8 cellular contexts compared by ENCODE assay signal in the genomic region with DNA sequence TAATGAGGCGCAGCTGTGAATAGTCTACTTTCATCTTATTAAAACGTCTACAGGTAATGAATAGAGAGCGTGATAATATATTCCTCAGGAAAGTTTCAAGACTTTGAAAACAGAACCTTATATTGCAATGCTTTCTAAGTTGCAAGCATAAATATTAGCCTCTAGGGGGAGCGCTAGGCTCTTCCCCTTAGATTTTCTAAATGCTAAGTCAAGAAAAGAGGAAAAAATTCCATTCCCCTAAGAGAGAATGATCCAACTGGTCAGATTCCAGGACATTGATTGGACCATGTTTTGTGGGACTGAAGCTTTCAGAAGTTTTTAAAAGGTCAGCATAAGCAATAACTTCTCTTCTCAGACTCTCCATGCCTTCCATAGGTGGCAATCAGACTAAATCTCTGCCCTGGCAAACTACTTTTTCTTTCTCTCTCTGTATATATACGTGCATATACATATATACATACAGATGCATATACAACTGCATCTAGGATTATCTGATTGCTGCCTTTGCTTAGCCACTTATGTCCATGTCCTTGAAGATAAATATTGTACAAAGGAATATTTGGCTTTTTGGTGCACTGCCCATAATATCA.
DNase-seq lines count a peak whose midpoint lies in the region; ATAC-seq and TF ChIP-seq lines count a peak whose summit lies in the region.

No MANE protein-coding gene starts in this region.

- no peak overlapping the region for H3K4me3 Mint-ChIP-seq in activated CD8-positive, alpha-beta T cell treated with anti-CD3 and anti-CD28 coated beads, Interleukin-2, amount 10 ng/mL, durations not matched to agents 7 days and 5 days
- no peak overlapping the region for H3K4me3 Mint-ChIP-seq in glutamatergic neuron (ENCODE audit: unreplicated experiment)

- no peaks in the 10 kb centered on the region for H3K27me3 Mint-ChIP-seq in activated CD8-positive, alpha-beta T cell treated with anti-CD3 and anti-CD28 coated beads, Interleukin-2, amount 10 ng/mL, durations not matched to agents 7 days and 5 days (ENCODE audit: low read depth)
- no peaks in the 10 kb centered on the region for H3K27me3 Mint-ChIP-seq in glutamatergic neuron (ENCODE audit: unreplicated experiment)

- CTCF ChIA-PET in activated CD8-positive, alpha-beta T cell treated with anti-CD3 and anti-CD28 coated beads, Interleukin-2, amount 10 ng/mL, durations not matched to agents 7 days and 5 days (lab: Charles Lee), result interaction anchor here (0.6 to 9.9 kb wide), 27 partner anchors 9 to 482 kb away, joined by 3 to 157 read pairs (median 4); no protein-coding TSS in a partner anchor

- 20 to 22% methylated on average over 5 of the region's 5 CpGs for WGBS in sigmoid colon, 2 donors

- peaks cover 0 to 33% (median 18%) of the 10 kb centered on the region in 4 donors for H3K4me1 ChIP-seq in sigmoid colon

- H3K36me3 ChIP-seq in sigmoid colon, result no peaks in the 10 kb centered on the region

- POLR2A ChIA-PET in activated CD8-positive, alpha-beta T cell treated with anti-CD3 and anti-CD28 coated beads, Interleukin-2, amount 10 ng/mL, durations not matched to agents 7 days and 5 days (lab: Charles Lee), result no interaction called here

- H3K27ac Mint-ChIP-seq in activated CD8-positive, alpha-beta T cell treated with anti-CD3 and anti-CD28 coated beads, Interleukin-2, amount 10 ng/mL, durations not matched to agents 7 days and 5 days, result peak overlapping the region; percentile 50
- no peak overlapping the region for H3K27ac Mint-ChIP-seq in glutamatergic neuron (ENCODE audit: unreplicated experiment)

- no peaks in the 10 kb centered on the region for H3K27me3 ChIP-seq in sigmoid colon

- DNase-seq in DMS153 (lab: John Stamatoyannopoulos, UW) (peak; percentile 17), NCI-H2029 (lab: John Stamatoyannopoulos, UW) (peak; percentile 51), glutamatergic neuron (no peak), sigmoid colon (no peak), NCI-H187 (lab: John Stamatoyannopoulos, UW) (no peak)
- DNase-seq in activated CD8-positive, alpha-beta T cell treated with anti-CD3 and anti-CD28 coated beads, Interleukin-2, amount 10 ng/mL, durations not matched to agents 7 days and 5 days, result no peak

- ATAC-seq in GM19467 (IDR thresholded peaks at IDR 0.05; ENCODE audit: unreplicated experiment), result peak; percentile 55
- ATAC-seq in activated CD8-positive, alpha-beta T cell treated with anti-CD3 and anti-CD28 coated beads, Interleukin-2, amount 10 ng/mL, durations not matched to agents 7 days and 5 days, result no peak
- no peak for ATAC-seq in GM18873 (IDR thresholded peaks at IDR 0.05; ENCODE audit: low FRiP score, unreplicated experiment)

- no peaks in the 10 kb centered on the region for H3K9me3 Mint-ChIP-seq in activated CD8-positive, alpha-beta T cell treated with anti-CD3 and anti-CD28 coated beads, Interleukin-2, amount 10 ng/mL, durations not matched to agents 7 days and 5 days (ENCODE audit: insufficient read depth)
- no peaks in the 10 kb centered on the region for H3K9me3 Mint-ChIP-seq in glutamatergic neuron (ENCODE audit: unreplicated experiment)

- TF ChIP-seq EP300 in sigmoid colon (IDR thresholded peaks at IDR 0.05), result no peak

- TF ChIP-seq CTCF in glutamatergic neuron (IDR thresholded peaks at IDR 0.05; ENCODE audit: partially characterized antibody, unreplicated experiment) (peak; percentile 87), sigmoid colon (IDR thresholded peaks at IDR 0.05) (peak; percentile 8 to 90 (median 65))

- no peaks in the 10 kb centered on the region for H3K9me3 ChIP-seq in sigmoid colon

- intact Hi-C loops in sigmoid colon (cut with DNase I), result loop anchor here (2.0 to 5.0 kb wide), 3 partner anchors 226 to 674 kb away; no protein-coding TSS in a partner anchor

- H3K4me1 Mint-ChIP-seq in activated CD8-positive, alpha-beta T cell treated with anti-CD3 and anti-CD28 coated beads, Interleukin-2, amount 10 ng/mL, durations not matched to agents 7 days and 5 days (ENCODE audit: low read depth), result peaks cover 74% of the 10 kb centered on the region
- H3K4me1 Mint-ChIP-seq in glutamatergic neuron (ENCODE audit: low read depth, unreplicated experiment), result peaks cover 25% of the 10 kb centered on the region

- H3K36me3 Mint-ChIP-seq in activated CD8-positive, alpha-beta T cell treated with anti-CD3 and anti-CD28 coated beads, Interleukin-2, amount 10 ng/mL, durations not matched to agents 7 days and 5 days (ENCODE audit: low read depth), result peaks cover 26% of the 10 kb centered on the region
- H3K36me3 Mint-ChIP-seq in glutamatergic neuron (ENCODE audit: unreplicated experiment), result no peaks in the 10 kb centered on the region

- no peak overlapping the region for H3K4me3 ChIP-seq in sigmoid colon

- no peak for TF ChIP-seq POLR2A in sigmoid colon (IDR thresholded peaks at IDR 0.05)

- peak overlapping the region in 2 of 4 donors; percentile 3 to 27 for H3K27ac ChIP-seq in sigmoid colon

Comparison
In these comparisons a context has a peak if more than half of its experiments do, and no peak if none do; other contexts are left out.
1. DNase-seq: peak in DMS153 (single experiment) and NCI-H2029 (single experiment); none in activated CD8-positive, alpha-beta T cell treated with anti-CD3 and anti-CD28 coated beads, Interleukin-2, amount 10 ng/mL, durations not matched to agents 7 days and 5 days (single experiment), glutamatergic neuron (single experiment), sigmoid colon (single experiment) and NCI-H187 (0 of 2).